In the genomic region with DNA sequence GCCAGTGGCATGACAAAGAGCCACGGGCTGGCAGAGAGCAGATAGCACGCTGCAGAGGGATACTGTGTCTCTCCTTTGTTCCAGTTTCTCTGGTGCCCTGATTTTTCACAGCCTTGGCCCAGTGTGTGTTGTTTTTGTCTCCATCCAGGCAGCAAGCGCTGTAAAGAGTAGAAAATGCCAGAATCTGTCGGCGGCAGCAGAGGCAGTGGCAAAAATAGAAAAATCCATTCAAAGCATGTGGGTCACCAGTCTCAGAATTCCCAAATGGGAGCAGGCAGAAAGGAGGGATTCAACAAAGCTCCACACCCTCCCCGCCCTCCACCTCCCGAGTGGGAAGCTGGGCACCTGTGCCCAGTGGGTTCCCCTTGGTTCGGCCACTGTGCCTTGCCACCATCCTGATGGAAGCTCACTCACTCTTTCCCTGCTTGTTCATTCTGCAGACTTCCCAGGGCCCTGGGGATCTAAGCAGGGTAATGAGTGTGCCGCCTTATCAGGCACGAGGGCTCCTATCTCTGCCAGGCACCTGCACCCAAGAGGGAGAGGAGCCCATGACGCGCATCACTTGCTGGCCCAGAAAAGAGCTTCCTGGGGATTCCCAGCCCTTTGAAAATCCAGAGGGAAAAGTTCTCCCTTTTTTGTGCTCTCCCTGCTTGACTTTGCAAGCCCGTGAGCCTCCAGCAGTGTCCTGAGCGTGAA, we compare ENCODE assay signal across 25 cellular contexts.
A peak's percentile ranks its signal among the peaks of the same experiment; 100 is the strongest.
DNase-seq lines count a peak whose midpoint lies in the region; ATAC-seq and TF ChIP-seq lines count a peak whose summit lies in the region.
"Had no signal": no experiment of that assay in that cellular context is flagged by ENCODE, and none has a peak within 500 bp of the region (broad histone marks: within the 10 kb centered on the region; RNA-seq: fewer than 3 reads in every experiment).

No MANE protein-coding gene starts in this region.

- H3K27me3 ChIP-seq in osteoblast (ENCODE audit: insufficient read depth, low read length): no peaks in the 10 kb centered on the region
- H3K27me3 ChIP-seq in CD8-positive, alpha-beta T cell (ENCODE audit: insufficient read depth, low read length): no peaks in the 10 kb centered on the region
- H3K27me3 ChIP-seq: foreskin keratinocyte, stomach had no signal

- no peaks in the 10 kb centered on the region for H3K4me1 ChIP-seq in osteoblast (ENCODE audit: insufficient read depth, low read length)
- H3K4me1 ChIP-seq in CD8-positive, alpha-beta T cell (ENCODE audit: insufficient read depth, low read length): no peaks in the 10 kb centered on the region
- H3K4me1 ChIP-seq: foreskin keratinocyte, spleen, stomach had no signal

- H3K27ac Mint-ChIP-seq in CD8-positive, alpha-beta T cell: no peak overlapping the region
- H3K27ac Mint-ChIP-seq: activated CD4-positive, alpha-beta T cell treated with anti-CD3 and anti-CD28 coated beads for 36 hours; nephron had no signal

- no peak overlapping the region for H3K27ac ChIP-seq in osteoblast (ENCODE audit: low read depth, low read length)
- H3K27ac ChIP-seq in CD8-positive, alpha-beta T cell (ENCODE audit: low read depth, low read length): no peak overlapping the region
- H3K27ac ChIP-seq: foreskin keratinocyte, spleen, stomach had no signal

- intact Hi-C loops in left cardiac atrium (cut with DNase I): no loop called here
- intact Hi-C loops in CD8-positive, alpha-beta T cell (cut with DNase I, micrococcal nuclease): no loop called here

- CTCF ChIA-PET in CD8-positive, alpha-beta T cell (lab: Charles Lee): no interaction called here

- no peaks in the 10 kb centered on the region for H3K36me3 Mint-ChIP-seq in CD8-positive, alpha-beta T cell
- H3K36me3 Mint-ChIP-seq: CD4-positive, CD25-positive, alpha-beta regulatory T cell had no signal

- no peaks in the 10 kb centered on the region for H3K4me1 Mint-ChIP-seq in CD8-positive, alpha-beta T cell (ENCODE audit: low read depth)
- H3K4me1 Mint-ChIP-seq: activated CD4-positive, alpha-beta T cell treated with anti-CD3 and anti-CD28 coated beads for 36 hours; CD4-positive, CD25-positive, alpha-beta regulatory T cell; nephron had no signal

- no peaks in the 10 kb centered on the region for H3K9me3 ChIP-seq in osteoblast (ENCODE audit: low read depth, low read length)
- no peaks in the 10 kb centered on the region for H3K9me3 ChIP-seq in CD8-positive, alpha-beta T cell (ENCODE audit: low read length)
- H3K9me3 ChIP-seq: stomach had no signal

- H2AFZ ChIP-seq in osteoblast (ENCODE audit: low read length): peak overlapping the region; percentile 59

- no peaks in the 10 kb centered on the region for H4K20me1 ChIP-seq in osteoblast (ENCODE audit: insufficient read depth, low read length)

- no peak for TF ChIP-seq CTCF in osteoblast (IDR thresholded peaks at IDR 0.05; ENCODE audit: extremely low read depth, low read depth, low read length)
- TF ChIP-seq CTCF in CD8-positive, alpha-beta T cell (IDR thresholded peaks at IDR 0.05): no peak

- peaks cover 2% of the 10 kb centered on the region for H3K27me3 Mint-ChIP-seq in CD8-positive, alpha-beta T cell (ENCODE audit: low read depth)
- H3K27me3 Mint-ChIP-seq: activated CD4-positive, alpha-beta T cell treated with anti-CD3 and anti-CD28 coated beads for 36 hours had no signal

- H3K36me3 ChIP-seq in osteoblast (ENCODE audit: insufficient read depth, low read length): no peaks in the 10 kb centered on the region
- no peaks in the 10 kb centered on the region for H3K36me3 ChIP-seq in CD8-positive, alpha-beta T cell (ENCODE audit: insufficient read depth, low read length)
- H3K36me3 ChIP-seq: spleen, stomach had no signal

- DNase-seq in Ammon's horn (ENCODE audit: low spot score) (peak; percentile 80), astrocyte of the hippocampus (ENCODE audit: low read depth, low spot score) (peak; percentile 24), left cardiac atrium (no peak), osteoblast (ENCODE audit: insufficient read length, low spot score, missing footprints) (peak; percentile 34)
- no peak for DNase-seq in CD8-positive, alpha-beta T cell
- DNase-seq: activated CD4-positive, alpha-beta T cell treated with anti-CD3 and anti-CD28 coated beads for 36 hours; activated naive CD4-positive, alpha-beta T cell treated with anti-CD3 and anti-CD28 coated beads, Interleukin-2, amount 50 U/mL, for 16 hours; CD4-positive, CD25-positive, alpha-beta regulatory T cell; cortex of kidney; foreskin keratinocyte; GF-D8; kidney glomerular epithelial cell; NCI-H1694; NCI-H774; OCI-M1; SHP77 treated with DMSO at 0.1 percent for 48 hours; spleen; stimulated activated CD4-positive, alpha-beta T cell treated with anti-CD3 and anti-CD28 coated beads, Interleukin-4, amount 100 ng/mL, for 4 hours; stomach; T-helper 1 cell had no signal

- POLR2A ChIA-PET in CD8-positive, alpha-beta T cell (lab: Charles Lee): no interaction called here

- no peak overlapping the region for H3K4me3 ChIP-seq in osteoblast (ENCODE audit: insufficient read depth, low read length)
- no peak overlapping the region for H3K4me3 ChIP-seq in CD8-positive, alpha-beta T cell (ENCODE audit: low read depth, low read length)
- H3K4me3 ChIP-seq: K562, spleen, stomach had no signal

- ATAC-seq in left cardiac atrium: peak; percentile 23 to 34
- no peak for ATAC-seq in GM21423 (IDR thresholded peaks at IDR 0.05; ENCODE audit: unreplicated experiment)
- ATAC-seq in HG02840 (IDR thresholded peaks at IDR 0.05; ENCODE audit: low FRiP score, unreplicated experiment): no peak
- ATAC-seq in CD8-positive, alpha-beta T cell: no peak
- ATAC-seq in HG02981 (IDR thresholded peaks at IDR 0.05; ENCODE audit: unreplicated experiment): no peak
- ATAC-seq: activated CD4-positive, alpha-beta T cell treated with anti-CD3 and anti-CD28 coated beads for 36 hours; foreskin keratinocyte; K562 had no signal

- H3K4me3 Mint-ChIP-seq in CD8-positive, alpha-beta T cell: no peak overlapping the region
- H3K4me3 Mint-ChIP-seq: activated CD4-positive, alpha-beta T cell treated with anti-CD3 and anti-CD28 coated beads for 36 hours; CD4-positive, CD25-positive, alpha-beta regulatory T cell; nephron had no signal

- no peaks in the 10 kb centered on the region for H3K79me2 ChIP-seq in osteoblast (ENCODE audit: insufficient read depth, low read length)

- H3K4me2 ChIP-seq in osteoblast (ENCODE audit: insufficient read depth, low read length): no peak overlapping the region

- H3K9me3 Mint-ChIP-seq in CD8-positive, alpha-beta T cell: no peaks in the 10 kb centered on the region

Comparison
In these comparisons a context has a peak if more than half of its experiments do, and no peak if none do; other contexts are left out.
1. DNase-seq: peak in Ammon's horn (single experiment), astrocyte of the hippocampus (single experiment) and osteoblast (single experiment); none in left cardiac atrium (single experiment) and CD8-positive, alpha-beta T cell (0 of 7).
2. ATAC-seq: peak in left cardiac atrium (2 of 2); none in GM21423 (single experiment), HG02840 (single experiment), CD8-positive, alpha-beta T cell (single experiment) and HG02981 (single experiment).